Comparison of ENCODE assay signal across 22 cellular contexts in genomic region chr4:41199788-41200187, GRCh38. TPM values are rescaled to one million over a fixed set of nuclear protein-coding genes. Genes with fewer than 3 reads are reported as not detected.
"Had no signal": no experiment of that assay in that cellular context is flagged by ENCODE, and none has a peak within 500 bp of the region (broad histone marks: within the 10 kb centered on the region; RNA-seq: fewer than 3 reads in every experiment).

No MANE protein-coding gene starts in this region.

- H3K27me3 ChIP-seq: neural progenitor cell, sigmoid colon, spleen, tibial artery had no signal

- H3K27ac Mint-ChIP-seq: activated naive CD4-positive, alpha-beta T cell treated with anti-CD3 and anti-CD28 coated beads for 36 hours; activated naive CD8-positive, alpha-beta T cell treated with anti-CD3 and anti-CD28 coated beads, Interleukin-2, amount 10 ng/mL, durations not matched to agents 7 days and 5 days; naive B cell; neural progenitor cell; WTC11 had no signal

- H3K27ac ChIP-seq: coronary artery, lower lobe of right lung, neural progenitor cell, sigmoid colon, spleen, tibial artery had no signal

- H3K36me3 Mint-ChIP-seq: activated naive CD8-positive, alpha-beta T cell treated with anti-CD3 and anti-CD28 coated beads, Interleukin-2, amount 10 ng/mL, durations not matched to agents 7 days and 5 days; naive B cell; neural progenitor cell; WTC11 had no signal

- H3K4me3 ChIP-seq: coronary artery, lower lobe of right lung, neural progenitor cell, sigmoid colon, spleen, tibial artery had no signal

- H3K9me3 Mint-ChIP-seq: activated naive CD4-positive, alpha-beta T cell treated with anti-CD3 and anti-CD28 coated beads for 36 hours; activated naive CD8-positive, alpha-beta T cell treated with anti-CD3 and anti-CD28 coated beads, Interleukin-2, amount 10 ng/mL, durations not matched to agents 7 days and 5 days; neural progenitor cell; WTC11 had no signal

- H2AFZ ChIP-seq: neural progenitor cell had no signal

- H3K4me1 ChIP-seq: neural progenitor cell had no signal

- H3K4me3 Mint-ChIP-seq: activated naive CD4-positive, alpha-beta T cell treated with anti-CD3 and anti-CD28 coated beads for 36 hours; activated naive CD8-positive, alpha-beta T cell treated with anti-CD3 and anti-CD28 coated beads, Interleukin-2, amount 10 ng/mL, durations not matched to agents 7 days and 5 days; activated T-cell treated with anti-CD3 and anti-CD28 coated beads, Interleukin-2, amount 50 U/mL, for 4 hours; naive B cell; neural progenitor cell; WTC11 had no signal

- H3K36me3 ChIP-seq: lower lobe of right lung, neural progenitor cell, sigmoid colon, spleen, tibial artery had no signal

- DNase-seq: activated CD8-positive, alpha-beta memory T cell treated with anti-CD3 and anti-CD28 coated beads for 24 hours; activated CD8-positive, alpha-beta memory T cell treated with anti-CD3 and anti-CD28 coated beads, Interleukin-2, amount 50 U/mL, for 4 hours; activated naive CD4-positive, alpha-beta T cell treated with anti-CD3 and anti-CD28 coated beads for 36 hours; activated naive CD8-positive, alpha-beta T cell treated with anti-CD3 and anti-CD28 coated beads, Interleukin-2, amount 10 ng/mL, durations not matched to agents 7 days and 5 days; activated T-cell treated with anti-CD3 and anti-CD28 coated beads, Interleukin-2, amount 50 U/mL, for 4 hours; amniotic stem cell; erythroblast; foreskin fibroblast; kidney; lower lobe of right lung; naive B cell; sigmoid colon; spleen; stimulated activated CD4-positive, alpha-beta T cell treated with anti-CD3 and anti-CD28 coated beads, Interleukin-4, amount 100 ng/mL, for 1 hour; stimulated activated naive CD4-positive, alpha-beta T cell; T1000; tibial artery had no signal

- FAIRE-seq: bronchial epithelial cell, kidney had no signal

- H3K9ac ChIP-seq: neural progenitor cell had no signal

- H3K4me1 Mint-ChIP-seq: activated naive CD8-positive, alpha-beta T cell treated with anti-CD3 and anti-CD28 coated beads, Interleukin-2, amount 10 ng/mL, durations not matched to agents 7 days and 5 days; naive B cell; neural progenitor cell had no signal

- H3K9me3 ChIP-seq: lower lobe of right lung, sigmoid colon, spleen, tibial artery had no signal

- H3K4me2 ChIP-seq: neural progenitor cell had no signal

RNA-seq across cellular contexts. Expression of gene UCHL1, which starts 56.9 kb away (rescaled TPM):
- total RNA-seq: T-helper 1 cell treated with Interleukin-12 subunit alpha and Interleukin-12 subunit beta and Interleukin-4 antibody, amounts not matched to agents 30 ng/mL and 1 ng/mL, for 36 hours had no signal
